Comparison of ENCODE assay signal across 2 cellular contexts in genomic region chr3:8638994-8639393, GRCh38.
TF ChIP-seq lines count a peak whose summit lies in the region.

No MANE protein-coding gene starts in this region.

TF ChIP-seq in H1, 55 proteins besides CTCF, POLR2A, EP300 and RAD21:
- no peak for TF ChIP-seq MAFK (IDR thresholded peaks at IDR 0.05; ENCODE audit: low read depth, low read length)
- TF ChIP-seq SIN3A (conservative IDR thresholded peaks at IDR 0.05 in 1 of 2, IDR thresholded peaks at IDR 0.05 in 1 of 2; ENCODE audit: low read depth in 1 of 2, low read length in 2 of 2), result no peak
- TF ChIP-seq HDAC2 (IDR thresholded peaks at IDR 0.05; ENCODE audit: borderline replicate concordance in 1 of 2, low read depth in 2 of 2, low read length in 2 of 2), result no peak
- no peak for TF ChIP-seq ZNF274 (IDR thresholded peaks at IDR 0.05; ENCODE audit: borderline replicate concordance, extremely low read depth, low read length)
- TF ChIP-seq CBX8 (IDR thresholded peaks at IDR 0.05; ENCODE audit: borderline replicate concordance, low read depth, low read length), result no peak
- no peak for TF ChIP-seq SAP30 (IDR thresholded peaks at IDR 0.05; ENCODE audit: insufficient read depth, insufficient replicate concordance, low read length)
- no peak for TF ChIP-seq GTF2F1 (IDR thresholded peaks at IDR 0.05; ENCODE audit: borderline replicate concordance, low read depth, low read length)
- TF ChIP-seq BCL11A (IDR thresholded peaks at IDR 0.05; ENCODE audit: low read depth in 2 of 2, low read length in 2 of 2), result no peak
- no peak for TF ChIP-seq PHF8 (conservative IDR thresholded peaks at IDR 0.05; ENCODE audit: low read depth, low read length)
- TF ChIP-seq, protein P1, sequence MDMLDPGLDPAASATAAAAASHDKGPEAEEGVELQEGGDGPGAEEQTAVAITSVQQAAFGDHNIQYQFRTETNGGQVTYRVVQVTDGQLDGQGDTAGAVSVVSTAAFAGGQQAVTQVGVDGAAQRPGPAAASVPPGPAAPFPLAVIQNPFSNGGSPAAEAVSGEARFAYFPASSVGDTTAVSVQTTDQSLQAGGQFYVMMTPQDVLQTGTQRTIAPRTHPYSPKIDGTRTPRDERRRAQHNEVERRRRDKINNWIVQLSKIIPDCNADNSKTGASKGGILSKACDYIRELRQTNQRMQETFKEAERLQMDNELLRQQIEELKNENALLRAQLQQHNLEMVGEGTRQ (IDR thresholded peaks at IDR 0.05; ENCODE audit: low read length), result no peak
- no peak for TF ChIP-seq CHD2 (IDR thresholded peaks at IDR 0.05; ENCODE audit: low read length)
- TF ChIP-seq FOSL1 (IDR thresholded peaks at IDR 0.05; ENCODE audit: insufficient read depth, low read depth, low read length), result no peak
- no peak for TF ChIP-seq POLR2AphosphoS5 (IDR thresholded peaks at IDR 0.05; ENCODE audit: low read depth, low read length)
- TF ChIP-seq ASH2L (IDR thresholded peaks at IDR 0.05; ENCODE audit: low read length), result no peak

TF ChIP-seq in HepG2, 621 proteins besides CTCF, POLR2A, EP300 and RAD21:
- TF ChIP-seq ZNF687 (CRISPR knock-in tag; IDR thresholded peaks at IDR 0.05) (peak; percentile 30), KLF12 (CRISPR knock-in tag; IDR thresholded peaks at IDR 0.05; ENCODE audit: borderline replicate concordance) (no peak)
